Comparison of ENCODE assay signal across 18 cellular contexts in the genomic region with DNA sequence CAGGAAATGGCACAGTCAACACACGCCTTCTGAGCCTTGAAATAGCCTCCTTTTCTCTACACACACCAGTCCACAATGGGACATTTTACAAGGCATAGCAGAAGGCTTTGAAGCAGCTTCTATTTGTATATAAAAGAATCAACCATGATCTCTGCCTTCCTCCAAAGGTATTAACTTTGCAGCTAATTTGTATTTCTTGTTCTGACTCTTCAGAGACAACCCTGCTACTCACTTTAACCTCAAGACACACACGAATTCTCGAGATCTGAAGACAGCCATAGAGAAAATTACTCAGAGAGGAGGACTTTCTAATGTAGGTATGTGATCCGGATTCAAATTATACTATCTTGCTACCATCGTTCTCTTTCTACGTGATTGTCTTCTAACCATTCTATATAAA.
DNase-seq lines count a peak whose midpoint lies in the region; ATAC-seq lines count a peak whose summit lies in the region.
"Had no signal": no experiment of that assay in that cellular context is flagged by ENCODE, and none has a peak within 500 bp of the region (broad histone marks: within the 10 kb centered on the region; RNA-seq: fewer than 3 reads in every experiment).

No MANE protein-coding gene starts in this region.

- peak in 1 of 2 donors; percentile 4 for DNase-seq in activated T-cell treated with anti-CD3 and anti-CD28 coated beads, Interleukin-2, amount 50 U/mL, for 72 hours
- DNase-seq in activated T-cell treated with anti-CD3 and anti-CD28 coated beads, Interleukin-2, amount 50 U/mL, for 1 hour = no peak
- DNase-seq in activated T-helper 2 cell treated with anti-CD3 and anti-CD28 coated beads, Interferon-gamma antibody, Interleukin-2, Interleukin-4, amounts not matched to agents 10 μg/mL and 5 μg/mL and 100 μg/mL, durations not matched to agents 14 hours and 24 hours and 36 hours (ENCODE audit: low spot score) = no peak
- no peak for DNase-seq in natural killer cell treated with Interleukin-12 subunit alpha and Interleukin-12 subunit beta and Interleukin-15 and Interleukin-18, amount 100 ng/mL, for 72 hours (ENCODE audit: low spot score)
- DNase-seq in NCI-H510A (lab: John Stamatoyannopoulos, UW) = no peak
- DNase-seq in effector CD4-positive, alpha-beta T cell = no peak
- DNase-seq: DMS79; NCI-H1092 treated with DMSO at 0.1 percent for 48 hours; NCI-H2081; NCI-H2171 treated with DMSO at 0.1 percent for 48 hours; NCI-H446 treated with DMSO at 0.1 percent for 48 hours; NK-92 treated with Interleukin-12 subunit alpha and Interleukin-12 subunit beta, amount 100 ng/mL, for 24 hours; OCI-M1; Right ventricle myocardium superior had no signal

- peaks cover 21% of the 10 kb centered on the region for H3K4me1 Mint-ChIP-seq in activated T-cell treated with anti-CD3 and anti-CD28 coated beads, Interleukin-2, amount 50 U/mL, for 72 hours (ENCODE audit: low read depth)
- H3K4me1 Mint-ChIP-seq in activated T-helper 2 cell treated with anti-CD3 and anti-CD28 coated beads, Interferon-gamma antibody, Interleukin-2, Interleukin-4, amounts not matched to agents 10 μg/mL and 5 μg/mL and 100 μg/mL, durations not matched to agents 14 hours and 24 hours and 36 hours (ENCODE audit: low read depth) = peaks cover 27% of the 10 kb centered on the region
- H3K4me1 Mint-ChIP-seq in natural killer cell treated with Interleukin-12 subunit alpha and Interleukin-12 subunit beta and Interleukin-15 and Interleukin-18, amount 100 ng/mL, for 72 hours (ENCODE audit: low read depth in 2 of 2) = peaks cover 37 to 59% of the 10 kb centered on the region in 2 donors

- H3K27ac Mint-ChIP-seq in activated T-cell treated with anti-CD3 and anti-CD28 coated beads, Interleukin-2, amount 50 U/mL, for 72 hours = peak overlapping the region; percentile 17
- H3K27ac Mint-ChIP-seq in activated T-helper 2 cell treated with anti-CD3 and anti-CD28 coated beads, Interferon-gamma antibody, Interleukin-2, Interleukin-4, amounts not matched to agents 10 μg/mL and 5 μg/mL and 100 μg/mL, durations not matched to agents 14 hours and 24 hours and 36 hours = peak overlapping the region; percentile 79
- H3K27ac Mint-ChIP-seq in natural killer cell treated with Interleukin-12 subunit alpha and Interleukin-12 subunit beta and Interleukin-15 and Interleukin-18, amount 100 ng/mL, for 72 hours = peak overlapping the region; percentile 38 to 50
- H3K27ac Mint-ChIP-seq: GM23338 had no signal

- H3K9me3 Mint-ChIP-seq in activated T-cell treated with anti-CD3 and anti-CD28 coated beads, Interleukin-2, amount 50 U/mL, for 72 hours = no peaks in the 10 kb centered on the region
- peaks cover 3% of the 10 kb centered on the region for H3K9me3 Mint-ChIP-seq in activated T-helper 2 cell treated with anti-CD3 and anti-CD28 coated beads, Interferon-gamma antibody, Interleukin-2, Interleukin-4, amounts not matched to agents 10 μg/mL and 5 μg/mL and 100 μg/mL, durations not matched to agents 14 hours and 24 hours and 36 hours
- peaks cover 3% of the 10 kb centered on the region for H3K9me3 Mint-ChIP-seq in natural killer cell treated with Interleukin-12 subunit alpha and Interleukin-12 subunit beta and Interleukin-15 and Interleukin-18, amount 100 ng/mL, for 72 hours
- H3K9me3 Mint-ChIP-seq: GM23338 had no signal

- ATAC-seq in activated T-cell treated with anti-CD3 and anti-CD28 coated beads, Interleukin-2, amount 50 U/mL, for 72 hours (replicated peaks in 1 of 2) = peak; percentile 53 to 62
- ATAC-seq in HG03442 (IDR thresholded peaks at IDR 0.05; ENCODE audit: unreplicated experiment) (peak; percentile 49), HG03095 (IDR thresholded peaks at IDR 0.05; ENCODE audit: unreplicated experiment) (no peak)
- peak in 1 of 2 donors; percentile 34 for ATAC-seq in natural killer cell treated with Interleukin-12 subunit alpha and Interleukin-12 subunit beta and Interleukin-15 and Interleukin-18, amount 100 ng/mL, for 72 hours
- ATAC-seq: GM23338, HCT116 had no signal

- H3K4me3 Mint-ChIP-seq in activated T-cell treated with anti-CD3 and anti-CD28 coated beads, Interleukin-2, amount 50 U/mL, for 72 hours = peak overlapping the region; percentile 8 to 64
- no peak overlapping the region for H3K4me3 Mint-ChIP-seq in activated T-helper 2 cell treated with anti-CD3 and anti-CD28 coated beads, Interferon-gamma antibody, Interleukin-2, Interleukin-4, amounts not matched to agents 10 μg/mL and 5 μg/mL and 100 μg/mL, durations not matched to agents 14 hours and 24 hours and 36 hours (ENCODE audit: low read depth)
- H3K4me3 Mint-ChIP-seq in natural killer cell treated with Interleukin-12 subunit alpha and Interleukin-12 subunit beta and Interleukin-15 and Interleukin-18, amount 100 ng/mL, for 72 hours = peak overlapping the region; percentile 58
- H3K4me3 Mint-ChIP-seq: GM23338 had no signal

- no peaks in the 10 kb centered on the region for H3K36me3 Mint-ChIP-seq in activated T-cell treated with anti-CD3 and anti-CD28 coated beads, Interleukin-2, amount 50 U/mL, for 72 hours (ENCODE audit: insufficient read depth in 2 of 2)
- no peaks in the 10 kb centered on the region for H3K36me3 Mint-ChIP-seq in activated T-helper 2 cell treated with anti-CD3 and anti-CD28 coated beads, Interferon-gamma antibody, Interleukin-2, Interleukin-4, amounts not matched to agents 10 μg/mL and 5 μg/mL and 100 μg/mL, durations not matched to agents 14 hours and 24 hours and 36 hours (ENCODE audit: low read depth)
- no peaks in the 10 kb centered on the region for H3K36me3 Mint-ChIP-seq in natural killer cell treated with Interleukin-12 subunit alpha and Interleukin-12 subunit beta and Interleukin-15 and Interleukin-18, amount 100 ng/mL, for 72 hours

- H3K27me3 Mint-ChIP-seq in activated T-cell treated with anti-CD3 and anti-CD28 coated beads, Interleukin-2, amount 50 U/mL, for 72 hours (ENCODE audit: low read depth) = peaks cover 16% of the 10 kb centered on the region
- H3K27me3 Mint-ChIP-seq in activated T-helper 2 cell treated with anti-CD3 and anti-CD28 coated beads, Interferon-gamma antibody, Interleukin-2, Interleukin-4, amounts not matched to agents 10 μg/mL and 5 μg/mL and 100 μg/mL, durations not matched to agents 14 hours and 24 hours and 36 hours (ENCODE audit: low read depth) = peaks cover 11% of the 10 kb centered on the region
- H3K27me3 Mint-ChIP-seq in natural killer cell treated with Interleukin-12 subunit alpha and Interleukin-12 subunit beta and Interleukin-15 and Interleukin-18, amount 100 ng/mL, for 72 hours = no peaks in the 10 kb centered on the region

- intact Hi-C loops in activated T-helper 2 cell treated with anti-CD3 and anti-CD28 coated beads, Interferon-gamma antibody, Interleukin-2, Interleukin-4, amounts not matched to agents 10 μg/mL and 5 μg/mL and 100 μg/mL, durations not matched to agents 14 hours and 24 hours and 36 hours (cut with micrococcal nuclease) = no loop called here

Comparison
In these comparisons a context has a peak if more than half of its experiments do, and no peak if none do; other contexts are left out.
1. H3K27ac Mint-ChIP-seq: peak in every context shown above with its lines; median percentile 79 in activated T-helper 2 cell treated with anti-CD3 and anti-CD28 coated beads, Interferon-gamma antibody, Interleukin-2, Interleukin-4, amounts not matched to agents 10 μg/mL and 5 μg/mL and 100 μg/mL, durations not matched to agents 14 hours and 24 hours and 36 hours; 44 in natural killer cell treated with Interleukin-12 subunit alpha and Interleukin-12 subunit beta and Interleukin-15 and Interleukin-18, amount 100 ng/mL, for 72 hours; 17 in activated T-cell treated with anti-CD3 and anti-CD28 coated beads, Interleukin-2, amount 50 U/mL, for 72 hours.